ENCODE assay signal across 9 cellular contexts in genomic region chr7:44638611-44639557, GRCh38. TPM values are rescaled to one million over a fixed set of nuclear protein-coding genes. Genes with fewer than 3 reads are reported as not detected.
A peak's percentile ranks its signal among the peaks of the same experiment; 100 is the strongest.
DNase-seq lines count a peak whose midpoint lies in the region; ATAC-seq and TF ChIP-seq lines count a peak whose summit lies in the region.
"Had no signal": no experiment of that assay in that cellular context is flagged by ENCODE, and none has a peak within 500 bp of the region (broad histone marks: within the 10 kb centered on the region; RNA-seq: fewer than 3 reads in every experiment).

No MANE protein-coding gene starts in this region.

- no peaks in the 10 kb centered on the region for H3K27me3 ChIP-seq in CD4-positive, CD25-positive, alpha-beta regulatory T cell (ENCODE audit: control insufficient read depth, insufficient read depth, low read length)

- peak; percentile 76 to 95 (median 78) for DNase-seq in CD4-positive, CD25-positive, alpha-beta regulatory T cell
- peak; percentile 86 for DNase-seq in GM19240 (ENCODE audit: insufficient read length, low spot score)
- DNase-seq in activated naive CD8-positive, alpha-beta T cell treated with anti-CD3 and anti-CD28 coated beads, Interleukin-2, amount 10 ng/mL, durations not matched to agents 7 days and 5 days: peak; percentile 78
- DNase-seq in iPS DF 19.7 (ENCODE audit: low read depth, low spot score): peak; percentile 20
- peak; percentile 39 to 60 for DNase-seq in stimulated activated CD4-positive, alpha-beta T cell treated with anti-CD3 and anti-CD28 coated beads, Interleukin-1b, Interleukin-23, amount 100 ng/mL, for 1 hour (ENCODE audit: low read depth in 2 of 2)
- no peak for DNase-seq in NCI-H146 (lab: John Stamatoyannopoulos, UW)

- H3K27ac Mint-ChIP-seq in CD4-positive, CD25-positive, alpha-beta regulatory T cell: peak overlapping the region; percentile 100
- peak overlapping the region; percentile 99 for H3K27ac Mint-ChIP-seq in activated naive CD8-positive, alpha-beta T cell treated with anti-CD3 and anti-CD28 coated beads, Interleukin-2, amount 10 ng/mL, durations not matched to agents 7 days and 5 days

- H3K27me3 Mint-ChIP-seq in CD4-positive, CD25-positive, alpha-beta regulatory T cell: no peaks in the 10 kb centered on the region
- no peaks in the 10 kb centered on the region for H3K27me3 Mint-ChIP-seq in activated naive CD8-positive, alpha-beta T cell treated with anti-CD3 and anti-CD28 coated beads, Interleukin-2, amount 10 ng/mL, durations not matched to agents 7 days and 5 days

- peaks cover 11% of the 10 kb centered on the region for H3K36me3 Mint-ChIP-seq in CD4-positive, CD25-positive, alpha-beta regulatory T cell
- H3K36me3 Mint-ChIP-seq in activated naive CD8-positive, alpha-beta T cell treated with anti-CD3 and anti-CD28 coated beads, Interleukin-2, amount 10 ng/mL, durations not matched to agents 7 days and 5 days: peaks cover 23% of the 10 kb centered on the region

- ATAC-seq in CD4-positive, CD25-positive, alpha-beta regulatory T cell (ENCODE audit: low read depth in 2 of 2): peak; percentile 78 to 80
- peak; percentile 69 for ATAC-seq in HG03439 (IDR thresholded peaks at IDR 0.05; ENCODE audit: unreplicated experiment)
- peak; percentile 77 for ATAC-seq in SK-N-SH treated with all-trans-retinoic acid at 6 μM for 48 hours
- peak; percentile 86 for ATAC-seq in activated naive CD8-positive, alpha-beta T cell treated with anti-CD3 and anti-CD28 coated beads, Interleukin-2, amount 10 ng/mL, durations not matched to agents 7 days and 5 days (ENCODE audit: low read depth)

- no peaks in the 10 kb centered on the region for H3K9me3 Mint-ChIP-seq in CD4-positive, CD25-positive, alpha-beta regulatory T cell
- no peaks in the 10 kb centered on the region for H3K9me3 Mint-ChIP-seq in activated naive CD8-positive, alpha-beta T cell treated with anti-CD3 and anti-CD28 coated beads, Interleukin-2, amount 10 ng/mL, durations not matched to agents 7 days and 5 days

- peak overlapping the region; percentile 98 for H3K27ac ChIP-seq in CD4-positive, CD25-positive, alpha-beta regulatory T cell (ENCODE audit: insufficient read depth, low read length, poor library complexity, severe bottlenecking)
- H3K27ac ChIP-seq: VCaP had no signal

- peak overlapping the region; percentile 79 for H3K4me3 ChIP-seq in CD4-positive, CD25-positive, alpha-beta regulatory T cell (ENCODE audit: low read depth, low read length)

- H3K4me1 ChIP-seq in CD4-positive, CD25-positive, alpha-beta regulatory T cell (ENCODE audit: control insufficient read depth, insufficient read depth, low read length, poor library complexity, severe bottlenecking): peaks cover 94% of the 10 kb centered on the region

- H3K4me1 Mint-ChIP-seq in CD4-positive, CD25-positive, alpha-beta regulatory T cell: peaks cover 12 to 91% (median 64%) of the 10 kb centered on the region in 4 donors
- H3K4me1 Mint-ChIP-seq in activated naive CD8-positive, alpha-beta T cell treated with anti-CD3 and anti-CD28 coated beads, Interleukin-2, amount 10 ng/mL, durations not matched to agents 7 days and 5 days: peaks cover 58% of the 10 kb centered on the region

- H3K4me3 Mint-ChIP-seq in CD4-positive, CD25-positive, alpha-beta regulatory T cell: peak overlapping the region; percentile 78 to 90 (median 88)
- peak overlapping the region; percentile 86 for H3K4me3 Mint-ChIP-seq in activated naive CD8-positive, alpha-beta T cell treated with anti-CD3 and anti-CD28 coated beads, Interleukin-2, amount 10 ng/mL, durations not matched to agents 7 days and 5 days

- no peaks in the 10 kb centered on the region for H3K9me3 ChIP-seq in CD4-positive, CD25-positive, alpha-beta regulatory T cell (ENCODE audit: control insufficient read depth in 2 of 2, low read length in 2 of 2)

- peaks cover 4% of the 10 kb centered on the region for H3K36me3 ChIP-seq in CD4-positive, CD25-positive, alpha-beta regulatory T cell (ENCODE audit: control insufficient read depth, insufficient read depth, low read length)

- POLR2A ChIA-PET in activated naive CD8-positive, alpha-beta T cell treated with anti-CD3 and anti-CD28 coated beads, Interleukin-2, amount 10 ng/mL, durations not matched to agents 7 days and 5 days (lab: Charles Lee): interaction anchor here (0.5 to 7.9 kb wide), 18 partner anchors 14 to 347 kb away, joined by 3 to 104 read pairs (median 4); partner anchors contain the start of genes DDX56, H2AZ2, OGDH and PURB

TF ChIP-seq in SK-N-SH treated with all-trans-retinoic acid at 6 μM for 48 hours, 23 proteins besides CTCF, POLR2A, EP300 and RAD21:
- no peak for TF ChIP-seq ZNF8 (CRISPR knock-in tag; IDR thresholded peaks at IDR 0.05)
- TF ChIP-seq CREB5 (CRISPR knock-in tag; IDR thresholded peaks at IDR 0.05; ENCODE audit: low read depth): no peak
- TF ChIP-seq BACH2 (CRISPR knock-in tag; IDR thresholded peaks at IDR 0.05; ENCODE audit: borderline replicate concordance): no peak
- no peak for TF ChIP-seq ARNTL (CRISPR knock-in tag; IDR thresholded peaks at IDR 0.05; ENCODE audit: borderline replicate concordance, low read depth)
- no peak for TF ChIP-seq RARB (CRISPR knock-in tag; IDR thresholded peaks at IDR 0.05)
- TF ChIP-seq ISL1 (CRISPR knock-in tag; IDR thresholded peaks at IDR 0.05): no peak
- no peak for TF ChIP-seq CSDC2 (CRISPR knock-in tag; IDR thresholded peaks at IDR 0.05)
- peak; percentile 92; the same call in 1 of the 2 replicates for TF ChIP-seq PATZ1 (CRISPR knock-in tag; IDR thresholded peaks at IDR 0.05; ENCODE audit: borderline replicate concordance)

RNA-seq across cellular contexts. Expression of gene OGDH, which starts 32.5 kb away (rescaled TPM):
- 157 TPM for total RNA-seq in CD4-positive, CD25-positive, alpha-beta regulatory T cell
- polyA plus RNA-seq in CD4-positive, CD25-positive, alpha-beta regulatory T cell: 100 to 1,000 TPM in 1 of 4 donors, 10 to 100 TPM in 3; 56.4 to 102 (median 72.8) TPM
- total RNA-seq in activated naive CD8-positive, alpha-beta T cell treated with anti-CD3 and anti-CD28 coated beads, Interleukin-2, amount 10 ng/mL, durations not matched to agents 7 days and 5 days: 100 to 1,000 TPM in 1 of 2 experiments, 10 to 100 TPM in 1; 99.6 to 103 TPM

RNA-seq across cellular contexts. Expression of gene TMED4, which starts 56.9 kb away (rescaled TPM):
- 97.5 TPM for total RNA-seq in CD4-positive, CD25-positive, alpha-beta regulatory T cell
- polyA plus RNA-seq in CD4-positive, CD25-positive, alpha-beta regulatory T cell: 10 to 100 TPM; 67.6 to 85.4 (median 74.9) TPM
- total RNA-seq in activated naive CD8-positive, alpha-beta T cell treated with anti-CD3 and anti-CD28 coated beads, Interleukin-2, amount 10 ng/mL, durations not matched to agents 7 days and 5 days: 10 to 100 TPM; 91.4 to 94.3 TPM
